ENCODE assay signal across 12 cellular contexts in genomic region chr7:137081694-137082093, GRCh38.
DNase-seq lines count a peak whose midpoint lies in the region; FAIRE-seq and TF ChIP-seq lines count a peak whose summit lies in the region.
"Had no signal": no experiment of that assay in that cellular context is flagged by ENCODE, and none has a peak within 500 bp of the region (broad histone marks: within the 10 kb centered on the region; RNA-seq: fewer than 3 reads in every experiment).

No MANE protein-coding gene starts in this region.

- H3K27me3 ChIP-seq in brain microvascular endothelial cell (replicated peaks) = no peaks in the 10 kb centered on the region

- DNase-seq in H54 (ENCODE audit: insufficient read length, low spot score) = no peak
- peak; percentile 77 for DNase-seq in brain microvascular endothelial cell
- DNase-seq in inferior parietal cortex (ENCODE audit: extremely low spot score) = peak; percentile 40
- peak; percentile 33 for DNase-seq in superior temporal gyrus (ENCODE audit: extremely low spot score)
- DNase-seq in NCI-H1930 (lab: John Stamatoyannopoulos, UW) = no peak
- DNase-seq in NCI-H510A treated with DMSO at 0.1 percent for 48 hours (lab: John Stamatoyannopoulos, UW) = no peak
- DNase-seq in activated CD4-positive, alpha-beta T cell treated with anti-CD3 and anti-CD28 coated beads, Interleukin-2, amount 50 U/mL, for 48 hours = no peak
- no peak for DNase-seq in foreskin melanocyte
- DNase-seq: activated effector memory CD4-positive, alpha-beta T cell treated with Interleukin-2 at 50 U/mL for 16 hours; GDM1; stimulated activated CD4-positive, alpha-beta T cell treated with anti-CD3 and anti-CD28 coated beads, Interleukin-4, amount 100 ng/mL, for 24 hours; T-helper 9 cell had no signal

- H3K4me3 ChIP-seq in brain microvascular endothelial cell (ENCODE audit: low read depth, low read length) = no peak overlapping the region

- peak overlapping the region; percentile 19 for H3K27ac ChIP-seq in brain microvascular endothelial cell

- in situ Hi-C loops in brain microvascular endothelial cell (cut with HindIII; ENCODE audit: low pct_ligation_motif_present, low sequenced_read_pairs) = no loop called here

- FAIRE-seq in H54 (lab: Jason Lieb, UNC) = peak; percentile 50

- H3K36me3 ChIP-seq in brain microvascular endothelial cell (replicated peaks) = no peaks in the 10 kb centered on the region

- no peak for TF ChIP-seq CTCF in brain microvascular endothelial cell (IDR thresholded peaks at IDR 0.05; ENCODE audit: low read depth, low read length, missing control alignments)

- TF ChIP-seq POLR2A in H54 (IDR thresholded peaks at IDR 0.05; ENCODE audit: low read depth, low read length) = no peak

Comparison
In these comparisons a context has a peak if more than half of its experiments do, and no peak if none do; other contexts are left out.
1. DNase-seq: peak in brain microvascular endothelial cell (single experiment), inferior parietal cortex (single experiment) and superior temporal gyrus (single experiment); none in H54 (single experiment), NCI-H1930 (0 of 2), NCI-H510A treated with DMSO at 0.1 percent for 48 hours (single experiment), activated CD4-positive, alpha-beta T cell treated with anti-CD3 and anti-CD28 coated beads, Interleukin-2, amount 50 U/mL, for 48 hours (0 of 2) and foreskin melanocyte (single experiment).